35 cellular contexts compared by ENCODE assay signal in the genomic region with DNA sequence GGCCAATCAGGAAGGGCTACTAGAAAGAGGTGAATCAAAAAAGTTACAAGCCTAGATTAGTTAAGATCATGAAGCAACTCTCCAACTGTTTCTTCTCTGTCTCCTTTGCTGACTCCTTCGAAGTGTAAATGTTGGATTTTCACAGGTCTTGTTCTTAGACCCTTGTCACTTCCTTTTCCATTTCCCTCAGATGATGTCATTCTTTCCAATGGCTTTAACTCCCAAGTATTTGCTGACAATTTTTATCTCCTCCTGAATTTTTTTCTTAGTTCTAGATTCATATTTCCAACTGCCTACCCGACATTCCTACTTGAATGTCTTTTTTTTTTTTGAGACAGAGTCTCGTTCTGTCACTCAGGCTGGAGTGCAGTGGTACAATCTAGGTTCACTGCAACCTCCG.
"Had no signal": no experiment of that assay in that cellular context is flagged by ENCODE, and none has a peak within 500 bp of the region (broad histone marks: within the 10 kb centered on the region; RNA-seq: fewer than 3 reads in every experiment).

No MANE protein-coding gene starts in this region.

- H3K36me3 ChIP-seq: adrenal gland, Peyer's patch had no signal

- H3K4me3 ChIP-seq: adrenal gland, Peyer's patch, SJSA1 had no signal

- H3K4me1 Mint-ChIP-seq: activated CD4-positive, alpha-beta T cell treated with anti-CD3 and anti-CD28 coated beads for 36 hours; activated CD4-positive, alpha-beta T cell treated with anti-CD3 and anti-CD28 coated beads, Interleukin-2, amount 10 ng/mL, durations not matched to agents 7 days and 5 days; brain; central memory CD8-positive, alpha-beta T cell had no signal

- H3K27ac ChIP-seq: adrenal gland, KMS-11, Peyer's patch, SJSA1 had no signal

- H3K27ac Mint-ChIP-seq: activated CD4-positive, alpha-beta T cell treated with anti-CD3 and anti-CD28 coated beads for 36 hours; activated CD4-positive, alpha-beta T cell treated with anti-CD3 and anti-CD28 coated beads, Interleukin-2, amount 10 ng/mL, durations not matched to agents 7 days and 5 days; activated CD8-positive, alpha-beta T cell treated with anti-CD3 and anti-CD28 coated beads, Interleukin-2, amount 10 ng/mL, durations not matched to agents 7 days and 5 days; activated naive CD4-positive, alpha-beta T cell treated with anti-CD3 and anti-CD28 coated beads for 36 hours; activated naive CD4-positive, alpha-beta T cell treated with anti-CD3 and anti-CD28 coated beads, Interleukin-2, amount 50 U/mL, for 72 hours; activated T-cell treated with anti-CD3 and anti-CD28 coated beads, Interleukin-2, amount 50 U/mL, for 24 hours; activated T-helper 2 cell treated with anti-CD3 and anti-CD28 coated beads, Interferon-gamma antibody, Interleukin-2, Interleukin-4, amounts not matched to agents 10 μg/mL and 5 μg/mL and 100 μg/mL, durations not matched to agents 14 hours and 24 hours and 36 hours; T-helper 1 cell treated with Interleukin-12 subunit alpha and Interleukin-12 subunit beta and Interleukin-4 antibody, amounts not matched to agents 30 μg/mL and 1 μg/mL, for 36 hours; T-helper 2 cell treated with Interferon-gamma antibody and Interleukin-4, amounts not matched to agents 5 μg/mL and 100 μg/mL, for 36 hours; WTC11 had no signal

- FAIRE-seq: astrocyte, bronchial epithelial cell, TTC549 had no signal

- H3K27me3 ChIP-seq: adrenal gland, Peyer's patch, SJSA1 had no signal

- DNase-seq: activated CD4-positive, alpha-beta T cell treated with anti-CD3 and anti-CD28 coated beads for 36 hours; activated CD4-positive, alpha-beta T cell treated with anti-CD3 and anti-CD28 coated beads, Interleukin-2, amount 10 ng/mL, durations not matched to agents 7 days and 5 days; activated CD4-positive, alpha-beta T cell treated with anti-CD3 and anti-CD28 coated beads, Interleukin-2, amount 50 U/mL, for 48 hours; activated CD8-positive, alpha-beta T cell treated with anti-CD3 and anti-CD28 coated beads, Interleukin-2, amount 10 ng/mL, durations not matched to agents 7 days and 5 days; activated gamma-delta T cell treated with Interleukin-2 at 50 U/mL for 16 hours; activated naive CD4-positive, alpha-beta T cell treated with anti-CD3 and anti-CD28 coated beads for 36 hours; activated T-cell treated with anti-CD3 and anti-CD28 coated beads, Interleukin-2, amount 50 U/mL, for 24 hours; adrenal gland; NCI-H1048; NCI-H1105 treated with DMSO at 0.1 percent for 48 hours; NCI-H1436; NCI-H1694; NCI-H1930; NCI-H2081 treated with DMSO at 0.1 percent for 48 hours; NCI-H345; NCI-H524 treated with DMSO at 0.1 percent for 48 hours; NCI-H748 treated with DMSO at 0.1 percent for 48 hours; NK-92 treated with Interleukin-12 subunit alpha and Interleukin-12 subunit beta, amount 100 ng/mL, for 24 hours; PC-3; Peyer's patch; RPMI8226; SHP77 treated with DMSO at 0.1 percent for 48 hours; SK-N-SH had no signal

- H3K4me2 ChIP-seq: KMS-11, SK-N-SH had no signal

- H3K9ac ChIP-seq: KMS-11, SK-N-SH had no signal

- H3K4me1 ChIP-seq: adrenal gland, Peyer's patch, SJSA1 had no signal

- H3K4me3 Mint-ChIP-seq: activated CD4-positive, alpha-beta T cell treated with anti-CD3 and anti-CD28 coated beads for 36 hours; activated CD4-positive, alpha-beta T cell treated with anti-CD3 and anti-CD28 coated beads, Interleukin-2, amount 10 ng/mL, durations not matched to agents 7 days and 5 days; activated CD8-positive, alpha-beta T cell treated with anti-CD3 and anti-CD28 coated beads, Interleukin-2, amount 10 ng/mL, durations not matched to agents 7 days and 5 days; activated naive CD4-positive, alpha-beta T cell treated with anti-CD3 and anti-CD28 coated beads for 36 hours; activated T-cell treated with anti-CD3 and anti-CD28 coated beads, Interleukin-2, amount 50 U/mL, for 24 hours; brain; central memory CD8-positive, alpha-beta T cell; T-helper 1 cell treated with Interleukin-12 subunit alpha and Interleukin-12 subunit beta and Interleukin-4 antibody, amounts not matched to agents 30 μg/mL and 1 μg/mL, for 36 hours; T-helper 2 cell treated with Interferon-gamma antibody and Interleukin-4, amounts not matched to agents 5 μg/mL and 100 μg/mL, for 36 hours; WTC11 had no signal
